In genomic region chr2:175729049-175729706, GRCh38 we compare ENCODE assay signal across 35 cellular contexts.
"Had no signal": no experiment of that assay in that cellular context is flagged by ENCODE, and none has a peak within 500 bp of the region (broad histone marks: within the 10 kb centered on the region; RNA-seq: fewer than 3 reads in every experiment).

No MANE protein-coding gene starts in this region.

- H3K36me3 ChIP-seq: adrenal gland, brain microvascular endothelial cell, breast epithelium had no signal

- H3K27me3 ChIP-seq: adrenal gland, body of pancreas, brain microvascular endothelial cell, breast epithelium had no signal

- H3K36me3 Mint-ChIP-seq: activated CD4-positive, alpha-beta memory T cell treated with anti-CD3 and anti-CD28 coated beads for 36 hours; activated naive CD4-positive, alpha-beta T cell treated with anti-CD3 and anti-CD28 coated beads, Interleukin-2, amount 50 U/mL, for 72 hours; activated naive CD8-positive, alpha-beta T cell treated with anti-CD3 and anti-CD28 coated beads for 36 hours had no signal

- ATAC-seq: activated CD8-positive, alpha-beta T cell treated with anti-CD3 and anti-CD28 coated beads for 36 hours; activated naive CD4-positive, alpha-beta T cell treated with anti-CD3 and anti-CD28 coated beads, Interleukin-2, amount 50 U/mL, for 72 hours; activated T-cell treated with anti-CD3 and anti-CD28 coated beads, Interleukin-2, amount 50 U/mL, for 4 hours; activated T-cell treated with anti-CD3 and anti-CD28 coated beads, Interleukin-2, amount 50 U/mL, for 72 hours; activated T-helper 17 cell treated with anti-CD3 and anti-CD28 coated beads, Interleukin-2, amount 50 U/mL, for 72 hours; body of pancreas had no signal

- H3K9me3 ChIP-seq: adrenal gland, body of pancreas, breast epithelium had no signal

- H3K4me3 Mint-ChIP-seq: activated B cell treated with CpG ODN at 0.5 μM for 24 hours; activated CD4-positive, alpha-beta memory T cell treated with anti-CD3 and anti-CD28 coated beads for 36 hours; activated CD4-positive, alpha-beta T cell treated with anti-CD3 and anti-CD28 coated beads, Interleukin-2, amount 10 ng/mL, durations not matched to agents 24 days and 14 days; activated CD8-positive, alpha-beta T cell treated with anti-CD3 and anti-CD28 coated beads for 36 hours; activated naive CD4-positive, alpha-beta T cell treated with anti-CD3 and anti-CD28 coated beads for 36 hours; activated naive CD8-positive, alpha-beta T cell treated with anti-CD3 and anti-CD28 coated beads for 36 hours; activated T-cell treated with anti-CD3 and anti-CD28 coated beads, Interleukin-2, amount 50 U/mL, for 4 hours; activated T-cell treated with anti-CD3 and anti-CD28 coated beads, Interleukin-2, amount 50 U/mL, for 72 hours; activated T-helper 1 cell treated with anti-CD3 and anti-CD28 coated beads, Interleukin-12 subunit alpha, Interleukin-12 subunit beta, Interleukin-2, Interleukin-4 antibody, amounts not matched to agents 30 ng/mL and 10 ng/mL and 1 ng/mL, durations not matched to agents 14 hours and 24 hours and 36 hours; activated T-helper 17 cell treated with anti-CD3 and anti-CD28 coated beads, Interleukin-2, amount 50 U/mL, for 72 hours; T-helper 1 cell treated with Interleukin-12 subunit alpha and Interleukin-12 subunit beta and Interleukin-4 antibody, amounts not matched to agents 30 μg/mL and 1 μg/mL, for 36 hours; T-helper 2 cell treated with Interferon-gamma antibody and Interleukin-4, amounts not matched to agents 5 μg/mL and 100 μg/mL, for 36 hours had no signal

- H3K4me1 ChIP-seq: adrenal gland, body of pancreas, breast epithelium had no signal

- H3K4me1 Mint-ChIP-seq: activated B cell treated with CpG ODN at 0.5 μM for 24 hours; activated CD4-positive, alpha-beta T cell treated with anti-CD3 and anti-CD28 coated beads, Interleukin-2, amount 10 ng/mL, durations not matched to agents 24 days and 14 days; activated naive CD8-positive, alpha-beta T cell treated with anti-CD3 and anti-CD28 coated beads for 36 hours; activated T-helper 17 cell treated with anti-CD3 and anti-CD28 coated beads, Interleukin-2, amount 50 U/mL, for 72 hours had no signal

- DNase-seq: activated B cell treated with CpG ODN at 0.5 μM for 24 hours; activated CD4-positive, alpha-beta memory T cell treated with anti-CD3 and anti-CD28 coated beads for 36 hours; activated CD4-positive, alpha-beta T cell treated with anti-CD3 and anti-CD28 coated beads for 4 hours; activated CD4-positive, alpha-beta T cell treated with anti-CD3 and anti-CD28 coated beads, Interleukin-2, amount 10 ng/mL, durations not matched to agents 24 days and 14 days; activated CD4-positive, alpha-beta T cell treated with anti-CD3 and anti-CD28 coated beads, Interleukin-2, amount 50 U/mL, for 1 hour; activated CD4-positive, alpha-beta T cell treated with anti-CD3 and anti-CD28 coated beads, Interleukin-2, amount 50 U/mL, for 4 hours; activated CD4-positive, CD25-positive, alpha-beta regulatory T cell treated with anti-CD3 and anti-CD28 coated beads, Interleukin-2, amount 50 U/mL, for 72 hours; activated CD8-positive, alpha-beta memory T cell treated with anti-CD3 and anti-CD28 coated beads, Interleukin-2, amount 50 U/mL, for 4 hours; activated CD8-positive, alpha-beta T cell treated with anti-CD3 and anti-CD28 coated beads for 36 hours; activated effector memory CD4-positive, alpha-beta T cell treated with anti-CD3 and anti-CD28 coated beads, Interleukin-2, amount 50 U/mL, for 16 hours; activated gamma-delta T cell treated with Interleukin-2 at 50 U/mL for 16 hours; activated naive CD4-positive, alpha-beta T cell; activated naive CD4-positive, alpha-beta T cell treated with anti-CD3 and anti-CD28 coated beads for 36 hours; activated naive CD4-positive, alpha-beta T cell treated with anti-CD3 and anti-CD28 coated beads, Interleukin-2, amount 50 U/mL, for 16 hours; activated naive CD8-positive, alpha-beta T cell treated with anti-CD3 and anti-CD28 coated beads for 36 hours; activated T-cell treated with anti-CD3 and anti-CD28 coated beads for 4 hours; activated T-cell treated with anti-CD3 and anti-CD28 coated beads, Interleukin-2, amount 50 U/mL, for 1 hour; activated T-cell treated with anti-CD3 and anti-CD28 coated beads, Interleukin-2, amount 50 U/mL, for 4 hours; activated T-cell treated with anti-CD3 and anti-CD28 coated beads, Interleukin-2, amount 50 U/mL, for 72 hours; adrenal gland; amniotic stem cell; aorta; body of pancreas; brain microvascular endothelial cell; central memory CD4-positive, alpha-beta T cell; T-helper 1 cell; T-helper 2 cell; T-helper 9 cell had no signal

- H3K9me3 Mint-ChIP-seq: activated B cell treated with CpG ODN at 0.5 μM for 24 hours; activated CD4-positive, alpha-beta memory T cell treated with anti-CD3 and anti-CD28 coated beads for 36 hours; activated CD4-positive, alpha-beta T cell treated with anti-CD3 and anti-CD28 coated beads, Interleukin-2, amount 10 ng/mL, durations not matched to agents 24 days and 14 days; activated CD8-positive, alpha-beta T cell treated with anti-CD3 and anti-CD28 coated beads for 36 hours; activated naive CD4-positive, alpha-beta T cell treated with anti-CD3 and anti-CD28 coated beads for 36 hours; activated T-cell treated with anti-CD3 and anti-CD28 coated beads, Interleukin-2, amount 50 U/mL, for 4 hours; activated T-helper 1 cell treated with anti-CD3 and anti-CD28 coated beads, Interleukin-12 subunit alpha, Interleukin-12 subunit beta, Interleukin-2, Interleukin-4 antibody, amounts not matched to agents 30 ng/mL and 10 ng/mL and 1 ng/mL, durations not matched to agents 14 hours and 24 hours and 36 hours; T-helper 1 cell treated with Interleukin-12 subunit alpha and Interleukin-12 subunit beta and Interleukin-4 antibody, amounts not matched to agents 30 μg/mL and 1 μg/mL, for 36 hours; T-helper 2 cell treated with Interferon-gamma antibody and Interleukin-4, amounts not matched to agents 5 μg/mL and 100 μg/mL, for 36 hours had no signal

- H3K27ac Mint-ChIP-seq: activated B cell treated with CpG ODN at 0.5 μM for 24 hours; activated CD4-positive, alpha-beta memory T cell treated with anti-CD3 and anti-CD28 coated beads for 36 hours; activated CD4-positive, alpha-beta T cell treated with anti-CD3 and anti-CD28 coated beads, Interleukin-2, amount 10 ng/mL, durations not matched to agents 24 days and 14 days; activated CD8-positive, alpha-beta T cell treated with anti-CD3 and anti-CD28 coated beads for 36 hours; activated naive CD4-positive, alpha-beta T cell treated with anti-CD3 and anti-CD28 coated beads for 36 hours; activated naive CD4-positive, alpha-beta T cell treated with anti-CD3 and anti-CD28 coated beads, Interleukin-2, amount 50 U/mL, for 72 hours; activated naive CD8-positive, alpha-beta T cell treated with anti-CD3 and anti-CD28 coated beads for 36 hours; activated T-cell treated with anti-CD3 and anti-CD28 coated beads, Interleukin-2, amount 50 U/mL, for 72 hours; activated T-helper 1 cell treated with anti-CD3 and anti-CD28 coated beads, Interleukin-12 subunit alpha, Interleukin-12 subunit beta, Interleukin-2, Interleukin-4 antibody, amounts not matched to agents 30 ng/mL and 10 ng/mL and 1 ng/mL, durations not matched to agents 14 hours and 24 hours and 36 hours; activated T-helper 17 cell treated with anti-CD3 and anti-CD28 coated beads, Interleukin-2, amount 50 U/mL, for 72 hours; T-helper 1 cell treated with Interleukin-12 subunit alpha and Interleukin-12 subunit beta and Interleukin-4 antibody, amounts not matched to agents 30 μg/mL and 1 μg/mL, for 36 hours; T-helper 2 cell treated with Interferon-gamma antibody and Interleukin-4, amounts not matched to agents 5 μg/mL and 100 μg/mL, for 36 hours had no signal

- H3K27ac ChIP-seq: adrenal gland, body of pancreas, brain microvascular endothelial cell, breast epithelium, VCaP had no signal

- H3K27me3 Mint-ChIP-seq: activated B cell treated with CpG ODN at 0.5 μM for 24 hours; activated CD4-positive, alpha-beta T cell treated with anti-CD3 and anti-CD28 coated beads, Interleukin-2, amount 10 ng/mL, durations not matched to agents 24 days and 14 days had no signal

- H3K4me3 ChIP-seq: adrenal gland, body of pancreas, breast epithelium had no signal
